ENCODE assay signal across 32 cellular contexts in the genomic region with DNA sequence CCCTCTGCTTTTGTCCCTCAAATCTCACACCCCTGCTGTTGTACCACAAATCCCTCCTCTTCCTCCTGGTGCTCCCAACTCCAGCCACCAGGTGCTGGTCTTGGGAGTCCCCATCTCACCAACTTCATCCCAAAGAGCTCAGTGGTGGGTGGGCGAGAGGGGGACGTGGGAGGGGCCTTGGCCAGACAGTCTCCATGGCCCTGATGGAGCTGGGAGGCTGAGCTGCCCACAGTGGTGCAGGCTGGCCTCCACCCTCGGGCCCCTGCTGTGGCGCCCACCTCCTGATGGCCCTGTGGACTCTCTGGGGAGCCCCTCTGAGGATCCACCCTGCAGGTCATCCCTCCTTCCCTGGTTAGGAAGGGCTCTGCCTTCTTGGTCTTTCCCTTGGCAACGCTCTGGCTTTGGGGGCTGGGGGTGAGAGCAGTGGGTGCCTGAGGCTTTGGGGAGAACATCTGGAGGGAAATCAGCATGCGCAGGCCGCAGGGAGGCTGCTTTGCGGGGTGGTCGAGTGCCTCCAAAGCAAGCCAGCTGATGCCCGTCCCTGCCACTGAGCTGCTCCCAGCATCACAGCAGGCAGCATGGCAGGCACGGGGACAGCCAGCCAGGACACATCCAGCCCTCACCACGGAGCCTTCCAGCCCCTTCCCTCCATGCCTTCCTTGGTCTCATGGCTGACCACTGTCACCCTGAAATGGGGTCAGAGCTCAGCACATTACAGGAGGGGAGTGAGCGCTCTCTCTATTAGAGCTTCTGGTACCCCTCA. TPM values are rescaled to one million over a fixed set of nuclear protein-coding genes. Genes with fewer than 3 reads are reported as not detected.
"Had no signal": no experiment of that assay in that cellular context is flagged by ENCODE, and none has a peak within 500 bp of the region (broad histone marks: within the 10 kb centered on the region; RNA-seq: fewer than 3 reads in every experiment).

No MANE protein-coding gene starts in this region.

- H2AFZ ChIP-seq: hepatocyte had no signal

- H3K4me1 Mint-ChIP-seq: nephron, neural crest cell had no signal

- H3K4me3 ChIP-seq: heart right ventricle, hepatocyte, left lung, lower lobe of right lung, ovary, right atrium auricular region, right lobe of liver, smooth muscle cell, suprapubic skin, thoracic aorta, tibial artery, upper lobe of right lung had no signal

- H3K27me3 ChIP-seq: ovary, right atrium auricular region, right lobe of liver had no signal

- H3K36me3 Mint-ChIP-seq: naive thymus-derived CD8-positive, alpha-beta T cell had no signal

- H3K36me3 ChIP-seq: heart right ventricle, left lung, lower lobe of right lung, neutrophil, ovary, right atrium auricular region, right lobe of liver, suprapubic skin, thoracic aorta, tibial artery, upper lobe of right lung had no signal

- H3K27ac ChIP-seq: heart right ventricle, hepatocyte, left lung, lower lobe of right lung, neutrophil, ovary, right atrium auricular region, right lobe of liver, suprapubic skin, thoracic aorta, tibial artery, upper lobe of right lung had no signal

- H3K4me2 ChIP-seq: hepatocyte, smooth muscle cell had no signal

- H3K27ac Mint-ChIP-seq: naive thymus-derived CD8-positive, alpha-beta T cell; nephron; progenitor cell of endocrine pancreas; stimulated activated naive CD8-positive, alpha-beta T cell treated with anti-CD3 and anti-CD28 coated beads, Interleukin-15, Interleukin-2, amounts not matched to agents 100 ng/mL and 50 ng/mL, for 24 hours had no signal

- H3K4me1 ChIP-seq: heart right ventricle, left lung, right atrium auricular region, right lobe of liver, suprapubic skin, tibial artery, upper lobe of right lung had no signal

- H3K4me3 Mint-ChIP-seq: naive thymus-derived CD8-positive, alpha-beta T cell; nephron; neural crest cell; stimulated activated naive CD8-positive, alpha-beta T cell treated with anti-CD3 and anti-CD28 coated beads, Interleukin-15, Interleukin-2, amounts not matched to agents 100 ng/mL and 50 ng/mL, for 24 hours had no signal

- H3K9me3 Mint-ChIP-seq: naive thymus-derived CD8-positive, alpha-beta T cell; neural crest cell; stimulated activated naive CD8-positive, alpha-beta T cell treated with anti-CD3 and anti-CD28 coated beads, Interleukin-15, Interleukin-2, amounts not matched to agents 100 ng/mL and 50 ng/mL, for 24 hours had no signal

- ATAC-seq: heart right ventricle; left colon; left lung; lower lobe of right lung; naive thymus-derived CD8-positive, alpha-beta T cell; right lobe of liver; upper lobe of right lung had no signal

- H3K79me2 ChIP-seq: hepatocyte had no signal

- DNase-seq: heart right ventricle; left colon; lower lobe of right lung; mammary epithelial cell; mesenchymal stem cell; naive thymus-derived CD8-positive, alpha-beta T cell; occipital lobe; ovary; stimulated activated CD4-positive, alpha-beta T cell treated with anti-CD3 and anti-CD28 coated beads, Interleukin-1b, Interleukin-23, amount 100 ng/mL, for 48 hours; stimulated activated CD4-positive, alpha-beta T cell treated with anti-CD3 and anti-CD28 coated beads, Interleukin-2, amount 100 ng/mL, for 48 hours; stimulated activated CD4-positive, alpha-beta T cell treated with anti-CD3 and anti-CD28 coated beads, Interleukin-4, amount 100 ng/mL, for 4 hours; stimulated activated CD8-positive, alpha-beta memory T cell treated with anti-CD3 and anti-CD28 coated beads, Interleukin-4, amount 100 ng/mL, for 48 hours; stimulated activated naive CD4-positive, alpha-beta T cell; tibial artery; trophoblast cell; upper lobe of right lung had no signal

- H3K9me3 ChIP-seq: heart right ventricle, left lung, lower lobe of right lung, neutrophil, ovary, right atrium auricular region, right lobe of liver, suprapubic skin, thoracic aorta, tibial artery, upper lobe of right lung had no signal

RNA-seq across cellular contexts. Expression of gene FAM163B, which starts 7.6 kb away (rescaled TPM):
- total RNA-seq: heart right ventricle; lower lobe of right lung; mammary epithelial cell; naive thymus-derived CD8-positive, alpha-beta T cell; neural crest cell; progenitor cell of endocrine pancreas; pulmonary artery endothelial cell; renal cortical epithelial cell; skeletal muscle tissue; subcutaneous adipose tissue; suprapubic skin; thoracic aorta; upper lobe of right lung had no signal

RNA-seq across cellular contexts. Expression of gene DBH, which starts 19.3 kb away (rescaled TPM):
- total RNA-seq: hepatocyte; left colon; lower lobe of right lung; mammary epithelial cell; naive thymus-derived CD8-positive, alpha-beta T cell; occipital lobe; ovary; progenitor cell of endocrine pancreas; pulmonary artery endothelial cell; renal cortical epithelial cell; right atrium auricular region; skeletal muscle tissue; smooth muscle cell; subcutaneous adipose tissue; suprapubic skin; thoracic aorta; upper lobe of right lung had no signal
